ENCODE assay signal across 1 cellular context in the genomic region with DNA sequence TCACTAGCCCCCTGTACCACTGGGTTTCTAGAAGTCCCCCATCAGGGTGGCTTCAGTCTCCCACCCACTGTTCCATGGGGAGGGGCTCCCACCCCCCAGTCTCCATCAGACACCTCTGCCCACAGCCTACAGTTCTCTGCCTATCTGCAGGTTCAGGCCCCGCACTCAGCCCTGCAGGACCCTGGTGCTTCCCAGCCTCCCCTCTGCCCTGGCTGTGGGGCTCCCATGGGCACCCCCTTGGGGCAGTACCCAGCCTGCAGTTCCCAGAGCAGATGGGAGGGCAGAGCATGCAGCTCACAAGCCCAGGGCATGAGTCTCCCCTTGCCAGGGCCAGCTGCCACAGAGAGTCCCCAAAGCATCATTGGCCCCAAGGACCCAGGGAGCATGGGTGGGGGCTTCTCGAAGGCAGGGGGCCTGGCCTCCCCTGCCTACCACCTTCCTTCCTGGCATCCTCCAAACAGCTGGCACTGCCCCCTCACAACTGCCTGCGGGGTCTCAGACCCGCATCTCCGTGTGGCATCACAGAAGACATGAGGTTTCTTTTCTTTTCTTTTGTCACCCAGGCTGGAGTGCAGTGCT.
TF ChIP-seq lines count a peak whose summit lies in the region.

No MANE protein-coding gene starts in this region.

TF ChIP-seq in GM12891, 5 proteins besides CTCF, POLR2A, EP300 and RAD21 (continued from another document):
- no peak for TF ChIP-seq PAX5 (IDR thresholded peaks at IDR 0.05; ENCODE audit: insufficient read depth, low read length, severe bottlenecking)
- TF ChIP-seq SPI1 (IDR thresholded peaks at IDR 0.05; ENCODE audit: low read depth, low read length), result no peak
- no peak for TF ChIP-seq POU2F2 (IDR thresholded peaks at IDR 0.05; ENCODE audit: low read depth, low read length)
- TF ChIP-seq TAF1 (IDR thresholded peaks at IDR 0.05; ENCODE audit: low read depth, low read length), result no peak
TF ChIP-seq in GM12891: peak in this region for 0.
